In the genomic region with DNA sequence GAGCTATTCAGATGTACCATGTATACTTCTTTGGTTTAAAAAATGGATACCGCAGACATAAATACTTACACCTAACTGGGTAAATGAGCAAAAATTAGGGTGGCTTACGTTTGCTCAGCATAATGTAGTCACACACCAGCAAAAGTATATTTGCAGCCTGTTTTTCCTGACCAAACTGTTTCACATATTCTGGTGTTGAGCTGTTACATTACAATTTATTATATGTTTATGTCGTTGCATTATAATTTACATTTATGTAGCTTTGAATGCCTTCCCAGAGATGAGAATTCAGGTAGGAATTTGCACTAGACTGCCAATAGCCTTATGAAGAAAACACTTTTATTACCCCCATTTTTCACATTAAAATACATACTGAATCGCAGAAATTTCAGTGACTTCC, we compare ENCODE assay signal across 21 cellular contexts.
"Had no signal": no experiment of that assay in that cellular context is flagged by ENCODE, and none has a peak within 500 bp of the region (broad histone marks: within the 10 kb centered on the region; RNA-seq: fewer than 3 reads in every experiment).

No MANE protein-coding gene starts in this region.

- H3K4me3 ChIP-seq: SJSA1, SK-N-MC had no signal

- H3K36me3 ChIP-seq: SJSA1 had no signal

- H3K27me3 ChIP-seq: SJSA1 had no signal

- H3K27ac ChIP-seq: HL-60, SJSA1, SK-N-MC had no signal

- DNase-seq: KBM-7, MV-4-11, NCI-H1048, NCI-H1105, NCI-H1417, NCI-H1436 treated with DMSO at 0.1 percent for 48 hours, NCI-H1694, NCI-H187 treated with DMSO at 0.1 percent for 48 hours, NCI-H2081, NCI-H2107, NCI-H2227 treated with DMSO at 0.1 percent for 48 hours, NCI-H510A, NCI-H524 treated with DMSO at 0.1 percent for 48 hours, NCI-H69, NCI-H774, Right ventricle myocardium superior, RPMI8226, SIG-M5 had no signal

- H3K9me3 ChIP-seq: SJSA1 had no signal

- H3K4me1 ChIP-seq: SJSA1 had no signal
